ENCODE assay signal across 10 cellular contexts in the genomic region with DNA sequence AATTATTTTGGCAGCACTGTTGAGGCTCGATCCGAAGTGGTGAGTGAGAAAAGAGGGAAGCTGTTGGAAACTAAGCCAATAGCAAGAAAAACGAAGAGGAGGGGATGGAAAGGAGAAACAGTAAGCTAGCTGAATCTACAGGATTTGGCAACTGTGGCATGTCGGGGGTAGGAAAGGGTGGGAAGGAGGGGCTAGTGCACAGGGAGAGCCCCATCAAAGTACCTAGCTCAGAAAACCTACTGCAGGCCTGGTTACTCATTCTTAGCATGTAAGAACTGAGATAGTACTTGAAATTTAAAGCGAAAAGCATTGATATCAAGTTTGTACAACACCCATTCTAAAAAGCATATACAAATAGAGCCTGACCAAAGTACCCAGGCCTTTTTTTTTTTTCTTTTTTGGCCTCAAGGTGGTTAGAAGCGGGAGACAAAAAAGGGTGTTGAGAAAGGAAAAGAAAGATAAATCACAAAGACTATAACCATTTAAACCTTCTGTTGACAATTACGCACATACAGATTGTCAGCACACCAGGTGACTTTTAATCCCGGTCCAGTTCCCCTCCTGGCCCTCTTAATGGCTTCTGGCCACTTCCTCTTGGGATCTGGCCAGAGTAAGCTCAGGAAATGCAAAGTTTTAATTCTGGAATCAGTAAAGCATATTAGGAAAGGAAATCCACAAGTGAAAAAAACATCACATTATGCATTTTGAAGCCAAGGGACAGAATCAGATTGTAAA. TPM values are rescaled to one million over a fixed set of nuclear protein-coding genes. Genes with fewer than 3 reads are reported as not detected.
DNase-seq lines count a peak whose midpoint lies in the region; ATAC-seq lines count a peak whose summit lies in the region.
"Had no signal": no experiment of that assay in that cellular context is flagged by ENCODE, and none has a peak within 500 bp of the region (broad histone marks: within the 10 kb centered on the region; RNA-seq: fewer than 3 reads in every experiment).

No MANE protein-coding gene starts in this region.

- H3K9ac ChIP-seq in duodenal mucosa (ENCODE audit: low read depth in 1 of 2, low read length in 2 of 2) = peak overlapping the region; percentile 19 to 39

- no peaks in the 10 kb centered on the region for H3K9me3 ChIP-seq in duodenal mucosa (ENCODE audit: control insufficient read depth in 1 of 2, low read length in 2 of 2)

- no peaks in the 10 kb centered on the region for H3K36me3 ChIP-seq in duodenal mucosa (ENCODE audit: control insufficient read depth in 1 of 2, insufficient read depth in 2 of 2, low read length in 2 of 2)

- peak overlapping the region; percentile 36 to 53 for H3K4me3 ChIP-seq in duodenal mucosa (ENCODE audit: low read depth in 1 of 2, low read length in 2 of 2)

- ATAC-seq in GM21515 (IDR thresholded peaks at IDR 0.05; ENCODE audit: unreplicated experiment) = no peak
- no peak for ATAC-seq in HG02610 (IDR thresholded peaks at IDR 0.05; ENCODE audit: unreplicated experiment)

- no peaks in the 10 kb centered on the region for H3K27me3 ChIP-seq in duodenal mucosa (ENCODE audit: control insufficient read depth in 1 of 2, insufficient read depth in 2 of 2, low read length in 2 of 2)

- DNase-seq in Daoy (ENCODE audit: low read depth) (peak; percentile 29), MV-4-11 (lab: John Stamatoyannopoulos, UW) (peak; percentile 9), mucosa of gallbladder (ENCODE audit: low spot score) (peak; percentile 62), SIG-M5 treated with dmso at 0.1 percent for 504 hours (lab: John Stamatoyannopoulos, UW; ENCODE audit: unreplicated experiment) (no peak), Kasumi-1 (lab: John Stamatoyannopoulos, UW) (no peak)
- DNase-seq: activated B cell treated with CpG ODN at 0.5 μM for 24 hours; central memory CD4-positive, alpha-beta T cell had no signal

- peaks cover 31 to 36% of the 10 kb centered on the region in 2 donors for H3K4me1 ChIP-seq in duodenal mucosa (ENCODE audit: control insufficient read depth in 1 of 2, insufficient read depth in 2 of 2, low read length in 2 of 2)

- peak overlapping the region; percentile 54 for H3K27ac ChIP-seq in duodenal mucosa (ENCODE audit: low read depth, low read length)

RNA-seq across cellular contexts. Expression of a gene that starts 50.4 kb away (rescaled TPM):
- 126 and 139 TPM in 2 replicates for total RNA-seq in Daoy (2014; rRNA removed; shearing (Covaris generic))
- total RNA-seq in mucosa of gallbladder = 21.5 TPM

Comparison
In these comparisons a context has a peak if more than half of its experiments do, and no peak if none do; other contexts are left out.
1. DNase-seq: peak in Daoy (single experiment), MV-4-11 (single experiment) and mucosa of gallbladder (single experiment); none in SIG-M5 treated with dmso at 0.1 percent for 504 hours (single experiment) and Kasumi-1 (0 of 2).